In genomic region chr19:21850636-21851255, GRCh38 we compare ENCODE assay signal across 9 cellular contexts. TPM values are rescaled to one million over a fixed set of nuclear protein-coding genes. Genes with fewer than 3 reads are reported as not detected.
DNase-seq lines count a peak whose midpoint lies in the region; ATAC-seq and TF ChIP-seq lines count a peak whose summit lies in the region.
"Had no signal": no experiment of that assay in that cellular context is flagged by ENCODE, and none has a peak within 500 bp of the region (broad histone marks: within the 10 kb centered on the region; RNA-seq: fewer than 3 reads in every experiment).

No MANE protein-coding gene starts in this region.

- H3K4me2 ChIP-seq in parathyroid adenoma (ENCODE audit: low read length) = no peak overlapping the region

- no peaks in the 10 kb centered on the region for H3K36me3 Mint-ChIP-seq in Calu3 (ENCODE audit: insufficient read depth, unreplicated experiment)

- CTCF ChIA-PET in Calu3 (lab: Charles Lee) = no interaction called here
- CTCF ChIA-PET in RWPE1 (lab: Yijun Ruan, JAX) = no interaction called here

- DNase-seq in Calu3 (no peak), RWPE1 (ENCODE audit: low spot score) (no peak), epithelial cell of esophagus (ENCODE audit: low read depth) (no peak), kidney glomerular epithelial cell (lab: John Stamatoyannopoulos, UW) (no peak), GM03348 (ENCODE audit: low spot score) (no peak), SKM-1 (lab: John Stamatoyannopoulos, UW; ENCODE audit: unreplicated experiment) (no peak), left lobe of liver (ENCODE audit: low spot score) (no peak)
- DNase-seq: NCI-H1694 treated with DMSO at 0.1 percent for 48 hours had no signal

- H3K9me3 ChIP-seq in parathyroid adenoma (ENCODE audit: control insufficient read depth, low read length) = no peaks in the 10 kb centered on the region

- peak overlapping the region; percentile 84 for H3K27ac ChIP-seq in RWPE1
- no peak overlapping the region for H3K27ac ChIP-seq in parathyroid adenoma

- BruUV-seq in Calu3 (replicated peaks; lab: Mats Ljungman, UMichigan) = TSS peak; percentile 60

- H3K36me3 ChIP-seq in parathyroid adenoma (ENCODE audit: control insufficient read depth, insufficient read depth, low read length) = no peaks in the 10 kb centered on the region

- H3K27me3 Mint-ChIP-seq in Calu3 (ENCODE audit: unreplicated experiment) = no peaks in the 10 kb centered on the region

- peak overlapping the region; percentile 94 for H2AFZ ChIP-seq in parathyroid adenoma

- no peak for TF ChIP-seq CTCF in Calu3 (IDR thresholded peaks at IDR 0.05; ENCODE audit: unreplicated experiment)
- TF ChIP-seq CTCF in RWPE1 (conservative IDR thresholded peaks at IDR 0.05; ENCODE audit: low read depth) = no peak
- no peak for TF ChIP-seq CTCF in epithelial cell of esophagus (IDR thresholded peaks at IDR 0.05; ENCODE audit: insufficient read depth, low read depth, low read length, missing control alignments)
- no peak for TF ChIP-seq CTCF in parathyroid adenoma (IDR thresholded peaks at IDR 0.05)

- no peak overlapping the region for H3K27ac Mint-ChIP-seq in Calu3 (ENCODE audit: unreplicated experiment)

- H3K9me3 Mint-ChIP-seq in Calu3 (ENCODE audit: low read depth, unreplicated experiment) = no peaks in the 10 kb centered on the region

- H3K9ac ChIP-seq in parathyroid adenoma = no peak overlapping the region

- no peaks in the 10 kb centered on the region for H3K27me3 ChIP-seq in parathyroid adenoma (ENCODE audit: control insufficient read depth, insufficient read depth, low read length)

- intact Hi-C loops in Calu3 (cut with micrococcal nuclease; ENCODE audit: unreplicated experiment) = no loop called here

- H3K4me3 ChIP-seq in epithelial cell of esophagus (ENCODE audit: low read length) (peak overlapping the region; percentile 88), parathyroid adenoma (ENCODE audit: low read depth, low read length) (peak overlapping the region; percentile 90)

- no peak overlapping the region for H3K4me3 Mint-ChIP-seq in Calu3 (ENCODE audit: low read depth, unreplicated experiment)

- POLR2A ChIA-PET in RWPE1 (lab: Yijun Ruan, JAX; ENCODE audit: low non-redundant PET) = no interaction called here

- H3K4me1 Mint-ChIP-seq in Calu3 (ENCODE audit: low read depth, unreplicated experiment) = no peaks in the 10 kb centered on the region

- no peaks in the 10 kb centered on the region for H3K4me1 ChIP-seq in parathyroid adenoma

- no peaks in the 10 kb centered on the region for H3K79me2 ChIP-seq in parathyroid adenoma

- ATAC-seq in left lobe of liver = no peak

RNA-seq across cellular contexts. Expression of gene ZNF43, which starts 14.8 kb away (rescaled TPM):
- 6.1 and 6.5 TPM in 2 replicates for total RNA-seq in Calu3 (2022)
- 0.60 TPM for total RNA-seq in left lobe of liver
